1 cellular context compared by ENCODE assay signal in genomic region chr20:652611-653109, GRCh38.
TF ChIP-seq lines count a peak whose summit lies in the region.

No MANE protein-coding gene starts in this region.

TF ChIP-seq in GM23338, 12 proteins besides CTCF, POLR2A, EP300 and RAD21 (continued from another document):
- no peak for TF ChIP-seq ZNF462 (CRISPR knock-in tag; IDR thresholded peaks at IDR 0.05)
